ENCODE assay signal across 11 cellular contexts in the genomic region with DNA sequence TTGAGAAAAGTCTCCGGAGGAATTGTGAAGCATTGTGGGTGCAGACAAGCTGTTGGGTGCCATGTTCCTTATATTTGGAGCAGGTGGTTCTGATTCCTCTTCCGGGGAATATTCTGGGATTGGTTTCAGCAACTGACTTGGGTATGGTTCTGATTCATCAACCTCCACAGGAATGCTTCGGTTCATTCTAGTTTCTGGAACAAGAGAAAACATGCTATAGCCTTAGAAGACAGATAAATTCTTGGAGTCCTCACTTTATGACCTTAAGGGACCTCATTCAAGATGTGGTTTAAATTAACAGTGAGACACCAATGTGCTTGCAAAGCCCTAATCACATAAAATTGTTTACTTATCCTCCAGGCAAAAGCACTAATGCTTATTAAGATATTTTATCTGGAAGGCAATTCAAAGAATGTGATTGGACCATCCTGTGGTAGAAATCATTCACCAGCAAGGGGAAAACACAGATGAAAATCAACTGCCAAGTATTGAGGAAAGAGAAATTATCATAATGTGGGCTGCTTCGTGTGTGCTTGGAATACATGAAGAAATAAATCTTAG. TPM values are rescaled to one million over a fixed set of nuclear protein-coding genes. Genes with fewer than 3 reads are reported as not detected.
DNase-seq lines count a peak whose midpoint lies in the region; TF ChIP-seq lines count a peak whose summit lies in the region.
"Had no signal": no experiment of that assay in that cellular context is flagged by ENCODE, and none has a peak within 500 bp of the region (broad histone marks: within the 10 kb centered on the region; RNA-seq: fewer than 3 reads in every experiment).

No MANE protein-coding gene starts in this region.

- DNase-seq in AG04449 (ENCODE audit: low read depth, low spot score) (no peak), NCI-H82 treated with DMSO at 0.1 percent for 48 hours (lab: John Stamatoyannopoulos, UW; ENCODE audit: unreplicated experiment) (peak; percentile 46), epithelial cell of esophagus (ENCODE audit: low read depth) (peak; percentile 84), neural progenitor cell (ENCODE audit: low spot score) (no peak), substantia nigra (lab: John Stamatoyannopoulos, UW) (no peak), NCI-H2196 (lab: John Stamatoyannopoulos, UW; ENCODE audit: unreplicated experiment) (no peak), iPS-NIHi11 (ENCODE audit: low spot score) (no peak)
- DNase-seq in activated naive CD4-positive, alpha-beta T cell treated with Interleukin-2 at 50 U/mL for 16 hours: no peak
- DNase-seq: CD4-positive, alpha-beta memory T cell; cortex of kidney; NCI-H187 treated with DMSO at 0.1 percent for 48 hours had no signal

- H3K27me3 ChIP-seq in neural progenitor cell: no peaks in the 10 kb centered on the region

- H4K20me1 ChIP-seq in neural progenitor cell (ENCODE audit: low read depth): no peaks in the 10 kb centered on the region

- POLR2A ChIA-PET in AG04449 (lab: Yijun Ruan, JAX): interaction anchor here (0.6 to 2.9 kb wide), 6 partner anchors 8 to 109 kb away, joined by 3 to 14 read pairs (median 4); a partner anchor contains a TSS

- H3K36me3 Mint-ChIP-seq in neural progenitor cell: no peaks in the 10 kb centered on the region

- no peak for TF ChIP-seq CTCF in AG04449 (IDR thresholded peaks at IDR 0.05; ENCODE audit: insufficient read depth, low read length, missing control alignments)
- no peak for TF ChIP-seq CTCF in epithelial cell of esophagus (IDR thresholded peaks at IDR 0.05; ENCODE audit: insufficient read depth, low read depth, low read length, missing control alignments)
- no peak for TF ChIP-seq CTCF in neural progenitor cell (IDR thresholded peaks at IDR 0.05)

- H3K9me3 ChIP-seq in neural progenitor cell (ENCODE audit: low read depth): no peaks in the 10 kb centered on the region

- peak overlapping the region; percentile 50 for H3K27ac Mint-ChIP-seq in neural progenitor cell

- no peaks in the 10 kb centered on the region for H3K79me2 ChIP-seq in neural progenitor cell (ENCODE audit: low read depth)

- no peaks in the 10 kb centered on the region for H3K9me3 Mint-ChIP-seq in neural progenitor cell
- H3K9me3 Mint-ChIP-seq: CD4-positive, alpha-beta memory T cell had no signal

- peaks cover 28% of the 10 kb centered on the region for H3K4me1 Mint-ChIP-seq in neural progenitor cell

- peaks cover 2% of the 10 kb centered on the region for H3K27me3 Mint-ChIP-seq in neural progenitor cell (ENCODE audit: insufficient read depth, low read depth)
- H3K27me3 Mint-ChIP-seq: CD4-positive, alpha-beta memory T cell had no signal

- no peaks in the 10 kb centered on the region for H3K36me3 ChIP-seq in neural progenitor cell

- H3F3A ChIP-seq in neural progenitor cell (ENCODE audit: low read depth): peaks cover 11% of the 10 kb centered on the region

- H3K4me3 ChIP-seq in AG04449 (ENCODE audit: low read depth, low read length): peak overlapping the region; percentile 23; the same call in 1 of the 2 replicates
- no peak overlapping the region for H3K4me3 ChIP-seq in epithelial cell of esophagus (ENCODE audit: low read length)
- H3K4me3 ChIP-seq in neural progenitor cell: no peak overlapping the region

- no peak overlapping the region for H3K4me3 Mint-ChIP-seq in neural progenitor cell
- H3K4me3 Mint-ChIP-seq: CD4-positive, alpha-beta memory T cell had no signal

- H3K9ac ChIP-seq in neural progenitor cell: no peak overlapping the region

- H2AFZ ChIP-seq in neural progenitor cell (replicated peaks): no peak overlapping the region

- H3K4me1 ChIP-seq in neural progenitor cell: peaks cover 13% of the 10 kb centered on the region

- CTCF ChIA-PET in AG04449 (lab: Yijun Ruan, JAX): no interaction called here

- H3K27ac ChIP-seq in neural progenitor cell (no peak overlapping the region), substantia nigra (ENCODE audit: low read depth, low read length, poor library complexity, severe bottlenecking) (no peak overlapping the region)

- H3K4me2 ChIP-seq in neural progenitor cell: no peak overlapping the region

RNA-seq across cellular contexts. Expression of a gene that starts 13.7 kb away (rescaled TPM):
- total RNA-seq in neural progenitor cell (ENCODE audit: low replicate concordance): 0.59 and 0.60 TPM in 2 replicates

Comparison
In these comparisons a context has a peak if more than half of its experiments do, and no peak if none do; other contexts are left out.
1. DNase-seq: peak in NCI-H82 treated with DMSO at 0.1 percent for 48 hours (single experiment) and epithelial cell of esophagus (single experiment); none in AG04449 (single experiment), neural progenitor cell (single experiment), activated naive CD4-positive, alpha-beta T cell treated with Interleukin-2 at 50 U/mL for 16 hours (single experiment), substantia nigra (0 of 49), NCI-H2196 (single experiment) and iPS-NIHi11 (single experiment).